ENCODE assay signal across 20 cellular contexts in the genomic region with DNA sequence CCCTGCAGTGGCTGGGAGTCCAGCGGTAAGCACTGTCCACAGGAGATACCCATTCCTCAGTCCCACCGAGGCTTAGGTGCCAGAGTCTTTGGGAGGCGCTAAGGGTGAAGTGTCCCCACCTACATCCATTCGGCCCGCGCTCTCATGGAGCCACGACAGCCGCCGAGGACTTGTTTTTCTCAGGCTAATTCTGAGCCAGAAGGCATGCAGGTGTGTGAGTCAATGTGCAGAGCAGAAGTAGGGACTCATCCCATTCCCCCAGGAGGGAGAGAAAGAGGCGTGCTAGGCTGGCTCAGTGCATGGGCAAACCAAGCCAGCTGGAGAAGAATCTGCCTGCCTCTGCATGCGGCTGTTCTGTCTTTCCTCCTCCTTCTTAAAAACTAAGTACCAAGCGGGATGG. TPM values are rescaled to one million over a fixed set of nuclear protein-coding genes. Genes with fewer than 3 reads are reported as not detected.
A peak's percentile ranks its signal among the peaks of the same experiment; 100 is the strongest.
DNase-seq lines count a peak whose midpoint lies in the region; ATAC-seq, FAIRE-seq and TF ChIP-seq lines count a peak whose summit lies in the region.
"Had no signal": no experiment of that assay in that cellular context is flagged by ENCODE, and none has a peak within 500 bp of the region (broad histone marks: within the 10 kb centered on the region; RNA-seq: fewer than 3 reads in every experiment).

No MANE protein-coding gene starts in this region.

- no peak overlapping the region for H3K4me2 ChIP-seq in K562 (ENCODE audit: insufficient read depth, low read length)
- H3K4me2 ChIP-seq in keratinocyte (ENCODE audit: control insufficient read depth, extremely low read depth, insufficient read depth, low read depth, low read length) = peak overlapping the region; percentile 20
- H3K4me2 ChIP-seq: BLaER1 treated with 17β-estradiol and CSF1 and Interleukin-3, amounts not matched to agents 10 nM and 100 nM had no signal

- no peak for TF ChIP-seq RAD21 in K562 (CRISPR knock-in tag; conservative IDR thresholded peaks at IDR 0.05 in 1 of 2, IDR thresholded peaks at IDR 0.05 in 1 of 2)

- DNase-seq in G401 (ENCODE audit: low spot score) (peak; percentile 65), K562 (ENCODE audit: extremely low read depth in 1 of 4, low spot score in 3 of 4) (no peak), keratinocyte (ENCODE audit: low read depth, low spot score) (peak; percentile 23), posterior cingulate gyrus (peak in 8 of 10 donors; percentile 48 to 95 (median 68)), HCEC 1CT (no peak), islet precursor cell (no peak), erythroblast (lab: John Stamatoyannopoulos, UW) (no peak), GDM1 (lab: John Stamatoyannopoulos, UW) (no peak)
- DNase-seq: CD8-positive, alpha-beta memory T cell; H9; NCI-H1436; NCI-H2081; NK-92 treated with Interleukin-12 subunit alpha and Interleukin-12 subunit beta, amount 100 ng/mL, for 24 hours; SHP77 had no signal

- H2AFZ ChIP-seq in K562 (ENCODE audit: low read depth, low read length) (no peak overlapping the region), keratinocyte (ENCODE audit: control insufficient read depth, low read length) (no peak overlapping the region)

- H3K9ac ChIP-seq in K562 (ENCODE audit: insufficient read depth in 1 of 2, low read depth in 2 of 2, low read length in 2 of 2) (no peak overlapping the region), keratinocyte (ENCODE audit: control insufficient read depth, extremely low read depth, insufficient read depth, low read length) (no peak overlapping the region)
- H3K9ac ChIP-seq: BLaER1 treated with 17β-estradiol and CSF1 and Interleukin-3, amounts not matched to agents 10 nM and 100 nM had no signal

- H3K27ac ChIP-seq in K562 (ENCODE audit: extremely low read depth, low read depth, low read length) = no peak overlapping the region
- H3K27ac ChIP-seq in keratinocyte (ENCODE audit: control insufficient read depth, insufficient read depth, low read length) = no peak overlapping the region
- H3K27ac ChIP-seq: BLaER1 treated with 17β-estradiol and CSF1 and Interleukin-3, amounts not matched to agents 10 nM and 100 nM; HL-60; SK-N-MC had no signal

- TF ChIP-seq CTCF in K562 (IDR thresholded peaks at IDR 0.05 in 2 of 3, conservative IDR thresholded peaks at IDR 0.05 in 1 of 3; ENCODE audit: insufficient read depth in 2 of 3, low read depth in 1 of 3, low read length in 3 of 3) (no peak), keratinocyte (optimal IDR thresholded peaks at IDR 0.05 in 1 of 3, IDR thresholded peaks at IDR 0.05 in 1 of 3, conservative IDR thresholded peaks at IDR 0.05 in 1 of 3; ENCODE audit: extremely low read depth in 1 of 3, insufficient read depth in 2 of 3, low read length in 3 of 3) (no peak)

- H4K20me1 ChIP-seq in K562 (replicated peaks; ENCODE audit: control insufficient read depth, insufficient read depth, low read length) (peaks cover 11% of the 10 kb centered on the region; the same call in 1 of the 2 replicates), keratinocyte (ENCODE audit: control insufficient read depth, extremely low read depth, insufficient read depth, low read length) (no peaks in the 10 kb centered on the region)
- H4K20me1 ChIP-seq: BLaER1 treated with 17β-estradiol and CSF1 and Interleukin-3, amounts not matched to agents 10 nM and 100 nM had no signal

- under 1% methylated on average over 12 of the region's 12 CpGs for WGBS in K562 (ENCODE audit: insufficient coverage, low coverage, missing lambda C conversion rate)

- dilution Hi-C loops in keratinocyte (cut with MboI; ENCODE audit: extremely low pct_ligation_motif_present, low sequenced_read_pairs) = no loop called here

- intact Hi-C loops in K562 (cut with micrococcal nuclease) (no loop called here), posterior cingulate gyrus (cut with DNase I) (no loop called here)

- H3K4me3 ChIP-seq in K562 (no peak overlapping the region), keratinocyte (ENCODE audit: control insufficient read depth in 2 of 3, extremely low read depth in 1 of 3, insufficient read depth in 2 of 3, low read depth in 1 of 3, low read length in 3 of 3) (no peak overlapping the region)
- H3K4me3 ChIP-seq: BLaER1 treated with 17β-estradiol and CSF1 and Interleukin-3, amounts not matched to agents 10 nM and 100 nM; SK-N-MC had no signal

- in situ Hi-C loops in G401 (cut with HindIII; ENCODE audit: low sequenced_read_pairs) (no loop called here), K562 (cut with MboI) (no loop called here)

- peak; percentile 25; the same call in 2 of the 3 replicates for ATAC-seq in K562

- TF ChIP-seq POLR2A in K562 (conservative IDR thresholded peaks at IDR 0.05) (no peak), erythroblast (IDR thresholded peaks at IDR 0.05; ENCODE audit: low read length) (no peak)

- FAIRE-seq in K562 (lab: Jason Lieb, UNC) (no peak), keratinocyte (lab: Jason Lieb, UNC) (peak; percentile 9)

- no peaks in the 10 kb centered on the region for H3K9me3 ChIP-seq in K562 (replicated peaks; ENCODE audit: control insufficient read depth, insufficient read depth, low read depth, low read length)
- H3K9me3 ChIP-seq in keratinocyte (ENCODE audit: control insufficient read depth, low read depth, low read length) = no peaks in the 10 kb centered on the region
- H3K9me3 ChIP-seq: BLaER1 treated with 17β-estradiol and CSF1 and Interleukin-3, amounts not matched to agents 10 nM and 100 nM had no signal

- H3K4me1 ChIP-seq in K562 (replicated peaks in 1 of 2; ENCODE audit: control insufficient read depth in 2 of 2, insufficient read depth in 2 of 2, low read length in 2 of 2) (0 out of 5 replicates have a peak, but pooled peaks cover 0 to 3% of the 10 kb centered on the region in 2 experiments), keratinocyte (ENCODE audit: control insufficient read depth, extremely low read depth, insufficient read depth, low read length) (peaks cover 4% of the 10 kb centered on the region)

- CTCF ChIA-PET in K562 (lab: Yijun Ruan, JAX; ENCODE audit: low intra/inter-chr PET ratio) = no interaction called here

- H3K79me2 ChIP-seq in K562 (ENCODE audit: control insufficient read depth, insufficient read depth, low read length) (no peaks in the 10 kb centered on the region), keratinocyte (ENCODE audit: control insufficient read depth, insufficient read depth, low read length) (no peaks in the 10 kb centered on the region)

- no TSS peak for BruUV-seq in K562 (replicated peaks; lab: Mats Ljungman, UMichigan)

- H3K27me3 ChIP-seq in K562 (ENCODE audit: control insufficient read depth in 2 of 2, insufficient read depth in 2 of 2, low read length in 2 of 2) (peaks cover 22 to 65% of the 10 kb centered on the region in 2 experiments; a peak in 4 of 5 replicates), keratinocyte (ENCODE audit: control insufficient read depth, extremely low read depth, insufficient read depth, low read length) (peaks cover 21% of the 10 kb centered on the region)
- H3K27me3 ChIP-seq: BLaER1 treated with 17β-estradiol and CSF1 and Interleukin-3, amounts not matched to agents 10 nM and 100 nM had no signal

- POLR2A ChIA-PET in K562 (lab: Yijun Ruan, JAX) = interaction anchor here (0.6 kb wide), 1 partner anchor 40 kb away, joined by 3 read pairs; no protein-coding TSS in a partner anchor

- no peaks in the 10 kb centered on the region for H3K9me1 ChIP-seq in K562 (ENCODE audit: control insufficient read depth, insufficient read depth, low read length)
- H3K9me1 ChIP-seq in keratinocyte (ENCODE audit: control insufficient read depth, extremely low read depth, insufficient read depth, low read length) = no peaks in the 10 kb centered on the region

- H3K36me3 ChIP-seq in K562 (ENCODE audit: control insufficient read depth, insufficient read depth, low read length) (no peaks in the 10 kb centered on the region), keratinocyte (ENCODE audit: control insufficient read depth in 2 of 2, extremely low read depth in 1 of 2, insufficient read depth in 2 of 2, low read length in 2 of 2) (no peaks in the 10 kb centered on the region)

- TF ChIP-seq EP300 in K562 (IDR thresholded peaks at IDR 0.05; ENCODE audit: low read length) = no peak

RNA-seq across cellular contexts. Expression of gene KCNC1, which starts 46.6 kb away (rescaled TPM):
- total RNA-seq in G401 (2014; rRNA removed; shearing (Covaris generic)) = 0.06 and 0.37 TPM in 2 replicates
- 0.19 TPM in 1 of 2 replicates, not detected in the other for total RNA-seq in K562 (2011; cell fraction: chromatin; rRNA removed; ENCODE audit: low replicate concordance)
- not detected in 2 replicates for total RNA-seq in K562 (2011; cell fraction: nucleolus; rRNA removed)
- total RNA-seq in K562 (2011; cell fraction: nucleoplasm; rRNA removed) = not detected in 2 replicates
- total RNA-seq in K562 (2014; rRNA removed) (not detected in 2 replicates), K562 (2014; rRNA removed; fragmentation: Illumina TruSeq; extraction: Trizol) (not detected in 2 replicates), K562 (2015; rRNA removed; fragmentation: Illumina TruSeq; extraction: Trizol) (not detected in 2 replicates), K562 (2021) (not detected in 2 replicates)
- polyA plus RNA-seq in K562 (2011; rRNA removed) (not detected in 2 replicates), K562 (2014; fragmentation: Illumina TruSeq; extraction: Trizol) (not detected in 2 replicates), K562 (2014; fragmentation: Nextera tagmentation; extraction: Ambion mirVana) (under 1 TPM in 1 of 2 experiments, not detected in 1; 0.08 TPM), K562 (2014; rRNA removed) (0.05 TPM in 1 of 2 replicates, not detected in the other), keratinocyte (not detected in 3 replicates)
- polyA plus RNA-seq in K562 (2011; cell fraction: cytosol; rRNA removed) = not detected in 2 replicates
- polyA plus RNA-seq in K562 (2011; cell fraction: nucleus; rRNA removed) = not detected in 2 replicates
- polyA plus RNA-seq in K562 (2012) = 0.12 and 0.17 TPM in 2 replicates
- not detected in 2 replicates for polyA minus RNA-seq in K562 (2011; rRNA and poly(A)+ RNA removed)
- not detected in 2 replicates for polyA minus RNA-seq in K562 (2011; cell fraction: cytosol; rRNA and poly(A)+ RNA removed)
- polyA minus RNA-seq in K562 (2011; cell fraction: nucleus; rRNA and poly(A)+ RNA removed) = not detected in 2 replicates
- not detected for polyA plus RNA-seq in keratinocyte (2011; ENCODE audit: low read depth)
- not detected in 2 replicates for polyA plus RNA-seq in keratinocyte (2011; cell fraction: cytosol; rRNA removed)
- not detected in 2 replicates for polyA plus RNA-seq in keratinocyte (2011; cell fraction: nucleus; rRNA removed)
- 0.18 TPM in 1 of 2 replicates, not detected in the other for polyA plus RNA-seq in keratinocyte (2012; ENCODE audit: low replicate concordance)
- 0.03 TPM in 1 of 3 replicates, not detected in the others for polyA minus RNA-seq in keratinocyte
- not detected for polyA minus RNA-seq in keratinocyte (2011; cell fraction: cytosol; rRNA and poly(A)+ RNA removed)
- not detected in 2 replicates for polyA minus RNA-seq in keratinocyte (2011; cell fraction: nucleus; rRNA and poly(A)+ RNA removed)
- total RNA-seq: CD8-positive, alpha-beta memory T cell; M059J; NCI-H460; OCI-LY7 had no signal
- polyA plus RNA-seq: CD8-positive, alpha-beta memory T cell had no signal

Comparison
In these comparisons a context has a peak if more than half of its experiments do, and no peak if none do; other contexts are left out.
1. DNase-seq: peak in G401 (single experiment), keratinocyte (single experiment) and posterior cingulate gyrus (8 of 10); none in K562 (0 of 4), HCEC 1CT (single experiment), islet precursor cell (single experiment), erythroblast (0 of 2) and GDM1 (single experiment).